Comparison of ENCODE assay signal across 30 cellular contexts in the genomic region with DNA sequence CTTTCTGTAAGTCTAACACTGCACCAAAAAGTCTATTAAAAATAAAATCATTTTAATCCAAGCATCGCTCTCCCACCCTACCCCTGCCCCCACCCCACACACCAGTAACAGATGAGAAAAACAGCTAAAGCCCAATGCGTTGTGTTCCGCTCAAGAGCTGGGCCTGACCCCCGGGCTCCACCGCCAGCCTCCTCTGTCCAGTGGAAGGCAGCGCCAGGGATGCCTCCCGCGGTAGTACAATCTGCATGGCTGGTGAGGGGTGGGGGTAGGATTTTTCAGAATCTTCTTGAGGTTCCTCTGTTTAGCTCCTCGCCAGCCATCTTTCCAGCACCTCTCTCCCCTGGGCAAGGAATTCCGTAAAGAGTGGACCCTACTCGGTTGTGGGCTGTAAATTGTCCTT.
"Had no signal": no experiment of that assay in that cellular context is flagged by ENCODE, and none has a peak within 500 bp of the region (broad histone marks: within the 10 kb centered on the region; RNA-seq: fewer than 3 reads in every experiment).

No MANE protein-coding gene starts in this region.

- H2AFZ ChIP-seq: neural progenitor cell, parathyroid adenoma had no signal

- DNase-seq: naive thymus-derived CD4-positive, alpha-beta T cell; natural killer cell; occipital lobe; ovary; psoas muscle; right cardiac atrium; right lobe of liver; spleen; stimulated activated CD4-positive, alpha-beta T cell treated with anti-CD3 and anti-CD28 coated beads, Interleukin-12 subunit alpha, Interleukin-12 subunit beta, amount 100 ng/mL, for 4 hours; stimulated activated CD4-positive, alpha-beta T cell treated with anti-CD3 and anti-CD28 coated beads, Interleukin-1b, Interleukin-23, amount 100 ng/mL, for 48 hours; stimulated activated CD4-positive, alpha-beta T cell treated with anti-CD3 and anti-CD28 coated beads, Interleukin-4, amount 100 ng/mL, for 1 hour; stimulated activated CD4-positive, alpha-beta T cell treated with anti-CD3 and anti-CD28 coated beads, Interleukin-4, amount 100 ng/mL, for 4 hours; stimulated activated CD8-positive, alpha-beta memory T cell treated with anti-CD3 and anti-CD28 coated beads, Interleukin-4, amount 100 ng/mL, for 48 hours; stimulated activated naive CD4-positive, alpha-beta T cell; stimulated activated naive CD8-positive, alpha-beta T cell treated with anti-CD3 and anti-CD28 coated beads, Interleukin-15, amount 100 ng/mL, for 72 hours; stimulated activated naive CD8-positive, alpha-beta T cell treated with anti-CD3 and anti-CD28 coated beads, Interleukin-15, Interleukin-2, amounts not matched to agents 100 U/mL and 50 U/mL, for 24 hours; substantia nigra; testis; tibial artery; transverse colon; upper lobe of right lung; uterus had no signal

- H3K9me3 ChIP-seq: ovary, psoas muscle, right lobe of liver, spleen, suprapubic skin, testis, tibial artery, transverse colon, upper lobe of right lung, uterus had no signal

- H3K4me1 Mint-ChIP-seq: naive thymus-derived CD4-positive, alpha-beta T cell; natural killer cell; stimulated activated naive CD8-positive, alpha-beta T cell treated with anti-CD3 and anti-CD28 coated beads, Interleukin-15, amount 100 ng/mL, for 72 hours had no signal

- H3K4me1 ChIP-seq: neural progenitor cell, psoas muscle, right lobe of liver, spleen, suprapubic skin, testis, tibial artery, transverse colon, upper lobe of right lung, uterus had no signal

- ATAC-seq: naive thymus-derived CD4-positive, alpha-beta T cell; natural killer cell; psoas muscle; right cardiac atrium; right lobe of liver; stimulated activated naive CD8-positive, alpha-beta T cell treated with anti-CD3 and anti-CD28 coated beads, Interleukin-15, amount 100 ng/mL, for 72 hours; stimulated activated naive CD8-positive, alpha-beta T cell treated with anti-CD3 and anti-CD28 coated beads, Interleukin-15, Interleukin-2, amounts not matched to agents 100 U/mL and 50 U/mL, for 24 hours; upper lobe of right lung had no signal

- H3K4me3 ChIP-seq: neural progenitor cell, ovary, psoas muscle, right lobe of liver, skin epidermis, smooth muscle cell, spleen, suprapubic skin, testis, tibial artery, transverse colon, upper lobe of right lung, uterus had no signal

- H3K27ac Mint-ChIP-seq: naive thymus-derived CD4-positive, alpha-beta T cell; natural killer cell; nephron; neural progenitor cell; progenitor cell of endocrine pancreas; stimulated activated naive CD8-positive, alpha-beta T cell treated with anti-CD3 and anti-CD28 coated beads, Interleukin-15, amount 100 ng/mL, for 72 hours; type B pancreatic cell had no signal

- H3K4me2 ChIP-seq: neural progenitor cell, smooth muscle cell had no signal

- H3K9ac ChIP-seq: neural progenitor cell, parathyroid adenoma had no signal

- H3K27ac ChIP-seq: neural progenitor cell, ovary, parathyroid adenoma, psoas muscle, right lobe of liver, skin epidermis, spleen, suprapubic skin, testis, tibial artery, transverse colon, upper lobe of right lung, uterus had no signal

- H3K4me3 Mint-ChIP-seq: naive thymus-derived CD4-positive, alpha-beta T cell; natural killer cell; nephron; neural progenitor cell; stimulated activated naive CD8-positive, alpha-beta T cell treated with anti-CD3 and anti-CD28 coated beads, Interleukin-15, amount 100 ng/mL, for 72 hours; type B pancreatic cell had no signal

- H3K36me3 Mint-ChIP-seq: neural progenitor cell had no signal

- H3K36me3 ChIP-seq: neural progenitor cell, ovary, right lobe of liver, spleen, suprapubic skin, tibial artery, transverse colon, upper lobe of right lung, uterus had no signal

- H3K27me3 ChIP-seq: neural progenitor cell, ovary, right lobe of liver, spleen, suprapubic skin, testis, tibial artery, transverse colon, upper lobe of right lung, uterus had no signal
